ENCODE assay signal across 8 cellular contexts in the genomic region with DNA sequence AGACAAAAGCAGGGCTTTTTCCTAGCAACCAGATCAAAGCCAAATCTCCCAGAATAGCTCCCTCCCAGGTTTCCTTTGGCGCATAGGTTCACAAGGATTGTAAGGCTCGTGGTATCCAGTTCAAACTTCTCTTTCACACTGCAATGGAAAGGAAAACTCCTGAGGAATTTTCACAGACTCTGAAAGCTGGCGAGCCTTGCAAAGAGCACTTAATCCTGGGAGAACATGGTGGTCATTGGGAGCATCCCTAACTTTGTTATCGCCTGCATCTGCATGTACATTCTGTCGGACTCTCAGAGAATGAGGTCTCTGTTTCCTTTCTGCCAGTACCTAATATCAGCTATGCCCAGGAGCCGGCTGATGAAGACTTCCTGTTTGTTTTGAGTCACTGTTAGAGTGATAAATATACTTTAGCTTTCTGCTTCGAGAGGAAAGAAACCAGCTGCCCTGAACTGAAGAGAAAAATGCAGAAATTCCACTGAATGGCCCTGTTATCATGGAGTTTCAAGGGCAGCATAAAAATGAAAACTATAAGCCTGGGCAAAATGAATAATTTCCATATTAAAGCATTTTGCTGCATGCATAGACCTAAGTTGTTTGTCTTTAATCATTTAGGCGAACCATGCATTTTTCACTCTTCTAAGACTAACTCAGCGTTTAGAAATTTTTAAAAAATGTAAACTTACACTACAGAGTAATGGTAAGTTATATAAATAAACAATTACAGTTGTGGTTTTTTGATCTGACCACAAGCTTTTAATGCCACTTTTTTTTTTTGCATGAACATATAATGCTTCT.
DNase-seq lines count a peak whose midpoint lies in the region; ATAC-seq and TF ChIP-seq lines count a peak whose summit lies in the region.

No MANE protein-coding gene starts in this region.

- H3K27ac ChIP-seq in RWPE1 (no peak overlapping the region), foreskin keratinocyte (no peak overlapping the region)

- ATAC-seq in GM19035 (IDR thresholded peaks at IDR 0.05; ENCODE audit: unreplicated experiment) (peak; percentile 86), HG03159 (IDR thresholded peaks at IDR 0.05; ENCODE audit: unreplicated experiment) (peak; percentile 88), foreskin keratinocyte (peak; percentile 36)
- ATAC-seq in stimulated activated naive B cell treated with anti-CD40 and anti-IgM and Interleukin-4, amounts not matched to agents 10 μg/mL and 1 μg/mL and 100 μg/mL, for 72 hours (replicated peaks), result peak; percentile 93 to 98

- no peaks in the 10 kb centered on the region for H3K27me3 ChIP-seq in foreskin keratinocyte

- H3K4me1 ChIP-seq in foreskin keratinocyte, result no peaks in the 10 kb centered on the region

- TF ChIP-seq CTCF in RWPE1 (conservative IDR thresholded peaks at IDR 0.05; ENCODE audit: low read depth) (no peak), foreskin keratinocyte (conservative IDR thresholded peaks at IDR 0.05) (no peak)

- in situ Hi-C loops in ACHN (cut with HindIII; ENCODE audit: low pct_ligation_motif_present, low pct_unique_long_range_greater_than_20kb, low sequenced_read_pairs), result no loop called here

- peaks cover 13 to 19% of the 10 kb centered on the region in 2 donors for H3K4me1 Mint-ChIP-seq in stimulated activated naive B cell treated with anti-CD40 and anti-IgM and Interleukin-4, amounts not matched to agents 10 μg/mL and 1 μg/mL and 100 μg/mL, for 72 hours

- POLR2A ChIA-PET in RWPE1 (lab: Yijun Ruan, JAX; ENCODE audit: low non-redundant PET), result no interaction called here

- CTCF ChIA-PET in RWPE1 (lab: Yijun Ruan, JAX), result interaction anchor here (0.6 to 0.7 kb wide), 2 partner anchors 292 to 1057 kb away, joined by 3 to 4 read pairs; no protein-coding TSS in a partner anchor

- H3K27ac Mint-ChIP-seq in stimulated activated naive B cell treated with anti-CD40 and anti-IgM and Interleukin-4, amounts not matched to agents 10 μg/mL and 1 μg/mL and 100 μg/mL, for 72 hours, result no peak overlapping the region

- H3K9me3 Mint-ChIP-seq in stimulated activated naive B cell treated with anti-CD40 and anti-IgM and Interleukin-4, amounts not matched to agents 10 μg/mL and 1 μg/mL and 100 μg/mL, for 72 hours, result peaks cover 0 to 3% of the 10 kb centered on the region in 2 donors

- no peaks in the 10 kb centered on the region for H3K27me3 Mint-ChIP-seq in stimulated activated naive B cell treated with anti-CD40 and anti-IgM and Interleukin-4, amounts not matched to agents 10 μg/mL and 1 μg/mL and 100 μg/mL, for 72 hours

- H3K4me3 Mint-ChIP-seq in stimulated activated naive B cell treated with anti-CD40 and anti-IgM and Interleukin-4, amounts not matched to agents 10 μg/mL and 1 μg/mL and 100 μg/mL, for 72 hours, result peak overlapping the region in 1 of 2 donors; percentile 6

- DNase-seq in ACHN, result peak; percentile 7
- peak; percentile 42 for DNase-seq in RWPE1 (ENCODE audit: low spot score)
- DNase-seq in foreskin keratinocyte, result peak; percentile 10 to 15
- DNase-seq in stimulated activated naive B cell treated with anti-CD40 and anti-IgM and Interleukin-4, amounts not matched to agents 10 μg/mL and 1 μg/mL and 100 μg/mL, for 72 hours, result no peak
- no peak for DNase-seq in nucleus accumbens (lab: John Stamatoyannopoulos, UW)
- DNase-seq in globus pallidus (ENCODE audit: low spot score), result no peak

- H3K36me3 Mint-ChIP-seq in stimulated activated naive B cell treated with anti-CD40 and anti-IgM and Interleukin-4, amounts not matched to agents 10 μg/mL and 1 μg/mL and 100 μg/mL, for 72 hours, result peaks cover 0 to 3% of the 10 kb centered on the region in 2 donors

Comparison
In these comparisons a context has a peak if more than half of its experiments do, and no peak if none do; other contexts are left out.
1. DNase-seq: peak in ACHN (single experiment), RWPE1 (single experiment) and foreskin keratinocyte (2 of 2); none in stimulated activated naive B cell treated with anti-CD40 and anti-IgM and Interleukin-4, amounts not matched to agents 10 μg/mL and 1 μg/mL and 100 μg/mL, for 72 hours (single experiment), nucleus accumbens (0 of 56) and globus pallidus (single experiment).
2. ATAC-seq: peak in every context shown above with its lines; median percentile 96 in stimulated activated naive B cell treated with anti-CD40 and anti-IgM and Interleukin-4, amounts not matched to agents 10 μg/mL and 1 μg/mL and 100 μg/mL, for 72 hours; 88 in HG03159; 86 in GM19035; 36 in foreskin keratinocyte.